19 cellular contexts compared by ENCODE assay signal in the genomic region with DNA sequence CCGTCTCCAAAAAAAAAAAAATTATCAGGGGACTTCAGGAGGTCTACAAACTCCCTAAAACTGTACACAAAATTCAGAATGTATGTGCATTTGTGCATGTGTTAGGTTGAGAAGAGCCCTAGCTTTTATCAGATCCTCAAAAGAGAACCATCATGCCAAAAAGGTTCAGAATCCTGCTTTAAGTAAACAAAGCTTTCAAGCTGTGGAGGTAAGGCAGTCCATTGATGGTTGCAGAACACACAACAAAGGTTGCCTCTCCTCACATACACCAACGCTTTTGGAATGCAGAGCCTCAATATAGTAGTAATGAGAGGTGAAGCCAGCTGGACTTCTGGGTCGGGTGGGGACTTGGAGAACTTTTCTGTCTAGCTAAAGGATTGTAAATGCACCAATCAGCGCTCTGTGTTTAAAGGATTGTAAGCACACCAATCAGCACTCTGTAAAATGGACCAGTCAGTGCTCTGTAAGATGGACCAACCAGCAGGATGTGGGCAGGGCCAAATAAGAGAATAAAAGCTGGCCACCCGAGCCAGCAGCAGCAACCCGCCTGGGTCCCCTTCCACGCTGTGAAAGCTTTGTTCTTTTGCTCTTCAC. TPM values are rescaled to one million over a fixed set of nuclear protein-coding genes. Genes with fewer than 3 reads are reported as not detected.
DNase-seq lines count a peak whose midpoint lies in the region; ATAC-seq and TF ChIP-seq lines count a peak whose summit lies in the region.
"Had no signal": no experiment of that assay in that cellular context is flagged by ENCODE, and none has a peak within 500 bp of the region (broad histone marks: within the 10 kb centered on the region; RNA-seq: fewer than 3 reads in every experiment).

No MANE protein-coding gene starts in this region.

- DNase-seq in activated naive CD4-positive, alpha-beta T cell (lab: John Stamatoyannopoulos, UW), result no peak
- DNase-seq in central memory CD8-positive, alpha-beta T cell (ENCODE audit: low spot score in 2 of 2), result no peak
- DNase-seq in thyroid gland (no peak), mesothelial cell of epicardium (ENCODE audit: low spot score in 2 of 2, unreplicated experiment in 2 of 2) (no peak), NCI-H1694 (lab: John Stamatoyannopoulos, UW) (no peak)
- DNase-seq: cerebellar nuclear complex, heart left ventricle, NCI-H1436, NCI-H510A had no signal

- WGBS in thyroid gland, 2 donors, result 49 to 65% methylated on average over 7 of the region's 7 CpGs

- H3K27ac Mint-ChIP-seq in activated naive CD4-positive, alpha-beta T cell treated with anti-CD3 and anti-CD28 coated beads, Interleukin-2, amount 50 U/mL, for 24 hours, result peak overlapping the region; percentile 93
- H3K27ac Mint-ChIP-seq in central memory CD8-positive, alpha-beta T cell (ENCODE audit: low read depth), result peak overlapping the region; percentile 88
- H3K27ac Mint-ChIP-seq in mesothelial cell of epicardium, result no peak overlapping the region

- peak overlapping the region in 2 of 3 donors; percentile 16 to 22 for H3K27ac ChIP-seq in thyroid gland
- H3K27ac ChIP-seq: epithelial cell of prostate had no signal

- H3K9me3 Mint-ChIP-seq in activated naive CD4-positive, alpha-beta T cell treated with anti-CD3 and anti-CD28 coated beads, Interleukin-2, amount 50 U/mL, for 24 hours, result no peaks in the 10 kb centered on the region
- H3K9me3 Mint-ChIP-seq in central memory CD8-positive, alpha-beta T cell, result no peaks in the 10 kb centered on the region
- H3K9me3 Mint-ChIP-seq in mesothelial cell of epicardium, result no peaks in the 10 kb centered on the region

- no peaks in the 10 kb centered on the region for H3K36me3 ChIP-seq in thyroid gland
- H3K36me3 ChIP-seq: adrenal gland, Peyer's patch, transverse colon had no signal

- no peak for TF ChIP-seq POLR2A in thyroid gland (IDR thresholded peaks at IDR 0.05)

- intact Hi-C loops in thyroid gland (cut with DNase I), result no loop called here

- no peaks in the 10 kb centered on the region for H3K36me3 Mint-ChIP-seq in activated naive CD4-positive, alpha-beta T cell treated with anti-CD3 and anti-CD28 coated beads, Interleukin-2, amount 50 U/mL, for 24 hours
- peaks cover 17% of the 10 kb centered on the region for H3K36me3 Mint-ChIP-seq in central memory CD8-positive, alpha-beta T cell (ENCODE audit: insufficient read depth)
- H3K36me3 Mint-ChIP-seq in mesothelial cell of epicardium, result peaks cover 4% of the 10 kb centered on the region

- H3K27me3 Mint-ChIP-seq in activated naive CD4-positive, alpha-beta T cell treated with anti-CD3 and anti-CD28 coated beads, Interleukin-2, amount 50 U/mL, for 24 hours, result no peaks in the 10 kb centered on the region
- no peaks in the 10 kb centered on the region for H3K27me3 Mint-ChIP-seq in central memory CD8-positive, alpha-beta T cell
- no peaks in the 10 kb centered on the region for H3K27me3 Mint-ChIP-seq in mesothelial cell of epicardium (ENCODE audit: low read depth)
- H3K27me3 Mint-ChIP-seq: progenitor cell of endocrine pancreas had no signal

- H3K4me1 ChIP-seq in thyroid gland, result peaks cover 37 to 41% of the 10 kb centered on the region in 2 donors

- ATAC-seq in HG03280 (IDR thresholded peaks at IDR 0.05; ENCODE audit: unreplicated experiment), result peak; percentile 18
- ATAC-seq in central memory CD8-positive, alpha-beta T cell (replicated peaks; ENCODE audit: extremely low read depth, poor library complexity, severe bottlenecking), result no peak
- ATAC-seq in HG02571 (IDR thresholded peaks at IDR 0.05; ENCODE audit: unreplicated experiment), result no peak
- ATAC-seq: heart left ventricle, K562 had no signal

- no peak overlapping the region for H3K4me3 ChIP-seq in thyroid gland (replicated peaks in 1 of 3)
- H3K4me3 ChIP-seq: adrenal gland, heart left ventricle, K562, mucosa of descending colon, transverse colon had no signal

- H3K27me3 ChIP-seq in thyroid gland, result no peaks in the 10 kb centered on the region
- H3K27me3 ChIP-seq: adrenal gland, heart left ventricle, Peyer's patch, transverse colon had no signal

- H3K4me1 Mint-ChIP-seq in activated naive CD4-positive, alpha-beta T cell treated with anti-CD3 and anti-CD28 coated beads, Interleukin-2, amount 50 U/mL, for 24 hours, result peaks cover 62% of the 10 kb centered on the region
- H3K4me1 Mint-ChIP-seq in central memory CD8-positive, alpha-beta T cell, result peaks cover 53% of the 10 kb centered on the region
- peaks cover 11% of the 10 kb centered on the region for H3K4me1 Mint-ChIP-seq in mesothelial cell of epicardium

- no peaks in the 10 kb centered on the region for H3K9me3 ChIP-seq in thyroid gland
- H3K9me3 ChIP-seq: adrenal gland, heart left ventricle, mucosa of descending colon, Peyer's patch, transverse colon had no signal

- peak overlapping the region; percentile 81 for H3K4me3 Mint-ChIP-seq in activated naive CD4-positive, alpha-beta T cell treated with anti-CD3 and anti-CD28 coated beads, Interleukin-2, amount 50 U/mL, for 24 hours
- peak overlapping the region; percentile 72 for H3K4me3 Mint-ChIP-seq in central memory CD8-positive, alpha-beta T cell
- H3K4me3 Mint-ChIP-seq in mesothelial cell of epicardium, result no peak overlapping the region

- TF ChIP-seq CTCF in thyroid gland (IDR thresholded peaks at IDR 0.05), result no peak
- no peak for TF ChIP-seq CTCF in mesothelial cell of epicardium (IDR thresholded peaks at IDR 0.05; ENCODE audit: unreplicated experiment)

RNA-seq across cellular contexts. Expression of a gene that starts 57.9 kb away (rescaled TPM):
- total RNA-seq in thyroid gland, result 10 to 100 TPM; 36.9 to 61.4 (median 41.9) TPM
- 42.3 to 43.7 TPM (median 43.3 TPM) in 3 replicates for total RNA-seq in mesothelial cell of epicardium
